Comparison of ENCODE assay signal across 16 cellular contexts in the genomic region with DNA sequence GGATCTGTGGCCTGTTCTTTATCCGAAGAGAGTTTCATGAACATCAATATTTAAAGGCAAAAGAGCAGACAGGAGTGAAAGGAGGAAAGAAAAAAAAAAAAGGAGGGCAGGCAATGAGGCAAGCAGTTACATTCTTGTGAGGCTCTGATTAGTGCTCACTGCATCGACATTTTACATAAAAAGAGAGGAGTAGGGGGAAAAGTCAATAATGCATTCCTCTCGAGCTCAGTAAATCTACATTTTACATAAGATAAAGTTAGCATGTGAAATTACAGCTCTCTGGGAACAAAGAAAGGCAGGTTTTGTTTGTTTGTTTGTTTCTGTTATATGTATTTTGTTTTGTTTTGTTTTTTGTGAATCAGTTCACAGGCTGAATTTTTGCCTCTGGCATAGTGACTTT.
A peak's percentile ranks its signal among the peaks of the same experiment; 100 is the strongest.
DNase-seq lines count a peak whose midpoint lies in the region; ATAC-seq, FAIRE-seq and TF ChIP-seq lines count a peak whose summit lies in the region.
"Had no signal": no experiment of that assay in that cellular context is flagged by ENCODE, and none has a peak within 500 bp of the region (broad histone marks: within the 10 kb centered on the region; RNA-seq: fewer than 3 reads in every experiment).

No MANE protein-coding gene starts in this region.

- peak overlapping the region; percentile 72 to 99 (median 78) for H3K27ac Mint-ChIP-seq in H9
- no peak overlapping the region for H3K27ac Mint-ChIP-seq in type B pancreatic cell

- H2BK5ac ChIP-seq in H9 (ENCODE audit: insufficient read length, low read length): no peak overlapping the region

- peaks cover 13% of the 10 kb centered on the region for H3K4me1 ChIP-seq in H9 (ENCODE audit: insufficient read depth, low read length)
- peaks cover 13% of the 10 kb centered on the region for H3K4me1 ChIP-seq in Panc1 (ENCODE audit: control insufficient read depth, insufficient read depth, low read length)
- H3K4me1 ChIP-seq in keratinocyte (ENCODE audit: control insufficient read depth, extremely low read depth, insufficient read depth, low read length): peaks cover 63% of the 10 kb centered on the region

- H2BK20ac ChIP-seq in H9 (ENCODE audit: low read depth, low read length, poor library complexity, severe bottlenecking): peak overlapping the region; percentile 91

- H3K36me3 Mint-ChIP-seq in H9 (ENCODE audit: insufficient read depth in 1 of 3, low read depth in 3 of 3) (peaks cover 0 to 12% (median 0%) of the 10 kb centered on the region in 3 experiments; a peak in 5 of 7 replicates), type B pancreatic cell (no peaks in the 10 kb centered on the region)

- no peak overlapping the region for H4K8ac ChIP-seq in H9 (replicated peaks; ENCODE audit: insufficient read length, low read depth, low read length)

- H3K23ac ChIP-seq in H9 (ENCODE audit: insufficient read length, low read depth, low read length): no peak overlapping the region

- H3K4ac ChIP-seq in H9 (ENCODE audit: low read depth, low read length): no peak overlapping the region

- DNase-seq in H9 (no peak), Panc1 (ENCODE audit: low read depth, low spot score) (no peak), keratinocyte (ENCODE audit: low read depth, low spot score) (no peak), retinal pigment epithelial cell (ENCODE audit: low read depth) (no peak), type B pancreatic cell (ENCODE audit: extremely low spot score, unreplicated experiment) (no peak), NCI-H2081 (lab: John Stamatoyannopoulos, UW) (no peak)
- DNase-seq in activated naive CD4-positive, alpha-beta T cell (lab: John Stamatoyannopoulos, UW): no peak
- DNase-seq: COR-L47, MV-4-11, NCI-H1417 treated with DMSO at 0.1 percent for 48 hours, NCI-H1930, NCI-H2171, NCI-H446, NCI-H69, SJCRH30 had no signal

- H3K23me2 ChIP-seq in H9 (ENCODE audit: insufficient read length, low read depth, low read length, poor library complexity, severe bottlenecking): no peaks in the 10 kb centered on the region

- TF ChIP-seq CTCF in H9 (conservative IDR thresholded peaks at IDR 0.05): no peak
- TF ChIP-seq CTCF in Panc1 (IDR thresholded peaks at IDR 0.05): no peak
- no peak for TF ChIP-seq CTCF in keratinocyte (optimal IDR thresholded peaks at IDR 0.05 in 1 of 3, IDR thresholded peaks at IDR 0.05 in 1 of 3, conservative IDR thresholded peaks at IDR 0.05 in 1 of 3; ENCODE audit: extremely low read depth in 1 of 3, insufficient read depth in 2 of 3, low read length in 3 of 3)
- no peak for TF ChIP-seq CTCF in retinal pigment epithelial cell (conservative IDR thresholded peaks at IDR 0.05; ENCODE audit: low read depth, low read length)
- no peak for TF ChIP-seq CTCF in type B pancreatic cell (conservative IDR thresholded peaks at IDR 0.05)

- no peak overlapping the region for H2AK5ac ChIP-seq in H9 (ENCODE audit: insufficient read length, low read length)

- no peak for ATAC-seq in Panc1
- ATAC-seq: K562 had no signal

- intact Hi-C loops in Panc1 (cut with micrococcal nuclease; ENCODE audit: unreplicated experiment): no loop called here

- no peak overlapping the region for H2BK120ac ChIP-seq in H9 (ENCODE audit: low read depth, low read length, poor library complexity, severe bottlenecking)

- H3K9me3 ChIP-seq in H9 (ENCODE audit: control insufficient read depth, low read depth, low read length) (no peaks in the 10 kb centered on the region), Panc1 (ENCODE audit: control insufficient read depth, insufficient read depth, low read depth, low read length) (no peaks in the 10 kb centered on the region), keratinocyte (ENCODE audit: control insufficient read depth, low read depth, low read length) (no peaks in the 10 kb centered on the region)
- H3K9me3 ChIP-seq: SJCRH30 had no signal

- in situ Hi-C loops in Panc1 (cut with HindIII; ENCODE audit: low pct_unique_long_range_greater_than_20kb, low sequenced_read_pairs): no loop called here

- H3K9me3 Mint-ChIP-seq in H9: peaks cover 0 to 4% of the 10 kb centered on the region in 2 experiments; a peak in 2 of 5 replicates
- no peaks in the 10 kb centered on the region for H3K9me3 Mint-ChIP-seq in type B pancreatic cell

- H3K27ac ChIP-seq in H9 (ENCODE audit: insufficient read length, low read depth, low read length) (peak overlapping the region; percentile 44), Panc1 (ENCODE audit: low read length) (peak overlapping the region; percentile 23; the same call in 1 of the 2 replicates), keratinocyte (ENCODE audit: control insufficient read depth, insufficient read depth, low read length) (no peak overlapping the region)
- H3K27ac ChIP-seq: SJCRH30 had no signal

- H3K4me2 ChIP-seq in H9 (ENCODE audit: insufficient read depth, insufficient read length, low read length): no peak overlapping the region
- H3K4me2 ChIP-seq in keratinocyte (ENCODE audit: control insufficient read depth, extremely low read depth, insufficient read depth, low read depth, low read length): no peak overlapping the region

- no peak overlapping the region for H3K18ac ChIP-seq in H9 (ENCODE audit: insufficient read length, low read depth, low read length)

- H3K79me2 ChIP-seq in H9 (ENCODE audit: insufficient read depth, low read length): no peaks in the 10 kb centered on the region
- no peaks in the 10 kb centered on the region for H3K79me2 ChIP-seq in keratinocyte (ENCODE audit: control insufficient read depth, insufficient read depth, low read length)

- H2BK15ac ChIP-seq in H9 (ENCODE audit: low read depth, low read length): no peak overlapping the region

- H4K20me1 ChIP-seq in H9 (ENCODE audit: control insufficient read depth, insufficient read depth, insufficient read length): peaks cover 7% of the 10 kb centered on the region
- H4K20me1 ChIP-seq in keratinocyte (ENCODE audit: control insufficient read depth, extremely low read depth, insufficient read depth, low read length): no peaks in the 10 kb centered on the region

- H2AFZ ChIP-seq in H9 (ENCODE audit: low read length) (no peak overlapping the region), keratinocyte (ENCODE audit: control insufficient read depth, low read length) (peak overlapping the region; percentile 49)

- WGBS in H9 (ENCODE audit: extremely low coverage, insufficient read length, low lambda C conversion rate): no CpG with 5 or more reads among the region's 3 CpGs

- H3K79me1 ChIP-seq in H9 (ENCODE audit: insufficient read depth, low read depth, low read length, poor library complexity, severe bottlenecking): no peaks in the 10 kb centered on the region

- H3K4me1 Mint-ChIP-seq in H9: peaks cover 50 to 53% of the 10 kb centered on the region in 2 experiments
- peaks cover 34% of the 10 kb centered on the region for H3K4me1 Mint-ChIP-seq in type B pancreatic cell (ENCODE audit: unreplicated experiment)

- peak overlapping the region; percentile 38 for H3T11ph ChIP-seq in H9 (ENCODE audit: low read length)

- no peak overlapping the region for H4K5ac ChIP-seq in H9 (ENCODE audit: insufficient read length, low read depth, low read length)

- H4K91ac ChIP-seq in H9 (ENCODE audit: insufficient read length, low read depth, low read length): no peak overlapping the region

- dilution Hi-C loops in keratinocyte (cut with MboI; ENCODE audit: extremely low pct_ligation_motif_present, low sequenced_read_pairs): no loop called here

- BruUV-seq in Panc1 (replicated peaks; lab: Mats Ljungman, UMichigan): no TSS peak

- H3K27me3 Mint-ChIP-seq in H9 (ENCODE audit: low read depth) (no peaks in the 10 kb centered on the region; the same call in none of the 2 replicates), type B pancreatic cell (no peaks in the 10 kb centered on the region)

- H3K9me1 ChIP-seq in keratinocyte (ENCODE audit: control insufficient read depth, extremely low read depth, insufficient read depth, low read length): no peaks in the 10 kb centered on the region

- H3K27me3 ChIP-seq in H9 (ENCODE audit: insufficient read depth, low read length) (no peaks in the 10 kb centered on the region), Panc1 (ENCODE audit: control insufficient read depth, insufficient read depth, low read length) (no peaks in the 10 kb centered on the region), keratinocyte (ENCODE audit: control insufficient read depth, extremely low read depth, insufficient read depth, low read length) (no peaks in the 10 kb centered on the region)
- H3K27me3 ChIP-seq: SJCRH30 had no signal

- FAIRE-seq in keratinocyte (lab: Jason Lieb, UNC): peak; percentile 9
- FAIRE-seq: K562 had no signal

- H3K36me3 ChIP-seq in Panc1 (ENCODE audit: control insufficient read depth, insufficient read depth, low read length): no peaks in the 10 kb centered on the region
- H3K36me3 ChIP-seq in keratinocyte (ENCODE audit: control insufficient read depth in 2 of 2, extremely low read depth in 1 of 2, insufficient read depth in 2 of 2, low read length in 2 of 2): no peaks in the 10 kb centered on the region
- H3K36me3 ChIP-seq: SJCRH30 had no signal

- POLR2A ChIA-PET in Panc1 (lab: Charles Lee): no interaction called here

- H3K4me3 ChIP-seq in Panc1 (ENCODE audit: low read depth in 2 of 2, low read length in 2 of 2): no peak overlapping the region
- H3K4me3 ChIP-seq in keratinocyte (ENCODE audit: control insufficient read depth in 2 of 3, extremely low read depth in 1 of 3, insufficient read depth in 2 of 3, low read depth in 1 of 3, low read length in 3 of 3): no peak overlapping the region
- H3K4me3 ChIP-seq in retinal pigment epithelial cell (ENCODE audit: low read length): peak overlapping the region; percentile 15
- H3K4me3 ChIP-seq: K562, SJCRH30 had no signal

- H3K4me3 Mint-ChIP-seq in H9: peak overlapping the region in 1 of 2 experiments; percentile 1; a peak in 1 of 5 replicates
- H3K4me3 Mint-ChIP-seq in type B pancreatic cell: no peak overlapping the region

- no peak overlapping the region for H3K9ac ChIP-seq in H9 (ENCODE audit: extremely low read depth, insufficient read length, low read length)
- H3K9ac ChIP-seq in keratinocyte (ENCODE audit: control insufficient read depth, extremely low read depth, insufficient read depth, low read length): no peak overlapping the region

- H3K14ac ChIP-seq in H9 (ENCODE audit: insufficient read depth, low read length): no peak overlapping the region

- no peak overlapping the region for H3K56ac ChIP-seq in H9 (ENCODE audit: insufficient read length, low read depth, low read length)

- CTCF ChIA-PET in Panc1 (lab: Charles Lee): no interaction called here

- no peak overlapping the region for H2BK12ac ChIP-seq in H9 (ENCODE audit: insufficient read length, low read depth, low read length)
